ENCODE assay signal across 8 cellular contexts in genomic region chr10:103659674-103660363, GRCh38.
DNase-seq lines count a peak whose midpoint lies in the region; ATAC-seq, FAIRE-seq and TF ChIP-seq lines count a peak whose summit lies in the region.

No MANE protein-coding gene starts in this region.

- no peaks in the 10 kb centered on the region for H3K9me2 ChIP-seq in SK-N-SH

- ATAC-seq in SK-N-SH treated with all-trans-retinoic acid at 6 μM for 48 hours = peak; percentile 91
- ATAC-seq in HG02798 (IDR thresholded peaks at IDR 0.05; ENCODE audit: poor library complexity, unreplicated experiment) = peak; percentile 76
- ATAC-seq in pancreas = peak; percentile 82 to 92 (median 88)

- H3K4me1 Mint-ChIP-seq in activated naive CD4-positive, alpha-beta T cell treated with anti-CD3 and anti-CD28 coated beads, Interleukin-2, amount 10 ng/mL, durations not matched to agents 7 days and 5 days = peaks cover 21% of the 10 kb centered on the region

- intact Hi-C loops in pancreas (cut with DNase I) = no loop called here

- H3K4me2 ChIP-seq in SK-N-SH = no peak overlapping the region

- TF ChIP-seq EP300 in SK-N-SH (IDR thresholded peaks at IDR 0.05; ENCODE audit: borderline replicate concordance in 1 of 2, low read depth in 1 of 2, low read length in 1 of 2) = no peak

- 87% methylated on average over 6 of the region's 11 CpGs for WGBS in SK-N-SH (ENCODE audit: low lambda C conversion rate)
- WGBS in pancreas, 2 donors = 49 to 57% methylated on average over 11 of the region's 11 CpGs

- no peak for TF ChIP-seq RAD21 in SK-N-SH (IDR thresholded peaks at IDR 0.05; ENCODE audit: low read length)

- H3K27me3 Mint-ChIP-seq in activated naive CD4-positive, alpha-beta T cell treated with anti-CD3 and anti-CD28 coated beads, Interleukin-2, amount 10 ng/mL, durations not matched to agents 7 days and 5 days = no peaks in the 10 kb centered on the region

- no peak overlapping the region for H3K9ac ChIP-seq in SK-N-SH

- H3K4me3 ChIP-seq in SK-N-SH (ENCODE audit: low read depth in 2 of 2, low read length in 1 of 2) = no peak overlapping the region
- H3K4me3 ChIP-seq in pancreas = peak overlapping the region; percentile 14 to 59 (median 39)

- H2AFZ ChIP-seq in SK-N-SH (ENCODE audit: low read depth) = no peak overlapping the region

- POLR2A ChIA-PET in SK-N-SH (lab: Yijun Ruan, JAX) = no interaction called here

- no peaks in the 10 kb centered on the region for H4K20me1 ChIP-seq in SK-N-SH (ENCODE audit: insufficient read depth)

- H3K27me3 ChIP-seq in SK-N-SH (ENCODE audit: insufficient read depth) (no peaks in the 10 kb centered on the region), pancreas (no peaks in the 10 kb centered on the region)

- no peak overlapping the region for H3K27ac ChIP-seq in SK-N-SH (ENCODE audit: low read depth in 2 of 2, low read length in 1 of 2)
- H3K27ac ChIP-seq in pancreas = peak overlapping the region; percentile 57 to 85 (median 78)

- TF ChIP-seq CTCF in SK-N-SH (IDR thresholded peaks at IDR 0.05) = no peak
- TF ChIP-seq CTCF in pancreas (IDR thresholded peaks at IDR 0.05) = no peak

- no peaks in the 10 kb centered on the region for H3K9me3 ChIP-seq in SK-N-SH
- no peaks in the 10 kb centered on the region for H3K9me3 ChIP-seq in pancreas

- peak overlapping the region; percentile 87 for H3K4me3 Mint-ChIP-seq in activated naive CD4-positive, alpha-beta T cell treated with anti-CD3 and anti-CD28 coated beads, Interleukin-2, amount 10 ng/mL, durations not matched to agents 7 days and 5 days

- CTCF ChIA-PET in SK-N-SH (lab: Yijun Ruan, JAX) = interaction anchor here (1.0 to 2.2 kb wide), 4 partner anchors 26 to 62 kb away, joined by 3 to 6 read pairs (median 4); no protein-coding TSS in a partner anchor
- CTCF ChIA-PET in activated naive CD4-positive, alpha-beta T cell treated with anti-CD3 and anti-CD28 coated beads, Interleukin-2, amount 10 ng/mL, durations not matched to agents 7 days and 5 days (lab: Charles Lee) = interaction anchor here (1.0 to 2.7 kb wide), 7 partner anchors 17 to 54 kb away, joined by 3 to 17 read pairs (median 4); no protein-coding TSS in a partner anchor

- peaks cover 0 to 10% of the 10 kb centered on the region in 2 experiments; a peak in 1 of 4 replicates for H3K4me1 ChIP-seq in SK-N-SH (ENCODE audit: control insufficient read depth in 1 of 2, insufficient read depth in 2 of 2, low read depth in 1 of 2, low read length in 1 of 2)
- no peaks in the 10 kb centered on the region for H3K4me1 ChIP-seq in pancreas

- DNase-seq in SK-N-SH (no peak), NOMO-1 (lab: John Stamatoyannopoulos, UW; ENCODE audit: unreplicated experiment in 2 of 2) (peak; percentile 23 to 44), frontal cortex (ENCODE audit: low spot score in 2 of 2) (peak; percentile 75 to 80), pancreas (peak in 5 of 6 donors; percentile 58 to 74 (median 69)), ureter (ENCODE audit: low spot score) (peak; percentile 75)
- peak; percentile 82 for DNase-seq in activated naive CD4-positive, alpha-beta T cell treated with anti-CD3 and anti-CD28 coated beads, Interleukin-2, amount 10 ng/mL, durations not matched to agents 7 days and 5 days

- H3K36me3 Mint-ChIP-seq in activated naive CD4-positive, alpha-beta T cell treated with anti-CD3 and anti-CD28 coated beads, Interleukin-2, amount 10 ng/mL, durations not matched to agents 7 days and 5 days = peaks cover 36% of the 10 kb centered on the region

- FAIRE-seq in frontal cortex (lab: Jason Lieb, UNC) = no peak
- FAIRE-seq in pancreas (lab: Jason Lieb, UNC) = no peak

- H3K36me3 ChIP-seq in SK-N-SH (replicated peaks in 1 of 2; ENCODE audit: control insufficient read depth in 1 of 2, insufficient read depth in 2 of 2, low read length in 1 of 2) (no peaks in the 10 kb centered on the region), pancreas (no peaks in the 10 kb centered on the region)

- H3K27ac Mint-ChIP-seq in activated naive CD4-positive, alpha-beta T cell treated with anti-CD3 and anti-CD28 coated beads, Interleukin-2, amount 10 ng/mL, durations not matched to agents 7 days and 5 days = peak overlapping the region; percentile 89

- H3F3A ChIP-seq in SK-N-SH (replicated peaks; ENCODE audit: insufficient read depth) = no peaks in the 10 kb centered on the region

- peaks cover 13% of the 10 kb centered on the region for H3K9me3 Mint-ChIP-seq in activated naive CD4-positive, alpha-beta T cell treated with anti-CD3 and anti-CD28 coated beads, Interleukin-2, amount 10 ng/mL, durations not matched to agents 7 days and 5 days

- no peaks in the 10 kb centered on the region for H3K79me2 ChIP-seq in SK-N-SH (ENCODE audit: insufficient read depth)

TF ChIP-seq in SK-N-SH treated with all-trans-retinoic acid at 6 μM for 48 hours, 23 proteins besides CTCF, POLR2A, EP300 and RAD21 (continues in another document):
- TF ChIP-seq, protein P1, sequence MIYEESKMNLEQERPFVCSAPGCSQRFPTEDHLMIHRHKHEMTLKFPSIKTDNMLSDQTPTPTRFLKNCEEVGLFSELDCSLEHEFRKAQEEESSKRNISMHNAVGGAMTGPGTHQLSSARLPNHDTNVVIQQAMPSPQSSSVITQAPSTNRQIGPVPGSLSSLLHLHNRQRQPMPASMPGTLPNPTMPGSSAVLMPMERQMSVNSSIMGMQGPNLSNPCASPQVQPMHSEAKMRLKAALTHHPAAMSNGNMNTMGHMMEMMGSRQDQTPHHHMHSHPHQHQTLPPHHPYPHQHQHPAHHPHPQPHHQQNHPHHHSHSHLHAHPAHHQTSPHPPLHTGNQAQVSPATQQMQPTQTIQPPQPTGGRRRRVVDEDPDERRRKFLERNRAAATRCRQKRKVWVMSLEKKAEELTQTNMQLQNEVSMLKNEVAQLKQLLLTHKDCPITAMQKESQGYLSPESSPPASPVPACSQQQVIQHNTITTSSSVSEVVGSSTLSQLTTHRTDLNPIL (CRISPR knock-in tag; IDR thresholded peaks at IDR 0.05; ENCODE audit: low read depth) = no peak
- no peak for TF ChIP-seq CSRNP3 (CRISPR knock-in tag; IDR thresholded peaks at IDR 0.05)
- TF ChIP-seq TOX (CRISPR knock-in tag; IDR thresholded peaks at IDR 0.05; ENCODE audit: borderline replicate concordance) = no peak

TF ChIP-seq in SK-N-SH, 30 proteins besides CTCF, POLR2A, EP300 and RAD21:
- TF ChIP-seq TAF1 (IDR thresholded peaks at IDR 0.05; ENCODE audit: borderline replicate concordance, low read depth, low read length) (no peak), MXI1 (IDR thresholded peaks at IDR 0.05; ENCODE audit: low read depth, low read length) (no peak), TEAD4 (IDR thresholded peaks at IDR 0.05; ENCODE audit: borderline replicate concordance, insufficient read depth) (no peak), NRF1 (IDR thresholded peaks at IDR 0.05; ENCODE audit: low read depth, low read length) (no peak)
- TF ChIP-seq, protein P2, sequence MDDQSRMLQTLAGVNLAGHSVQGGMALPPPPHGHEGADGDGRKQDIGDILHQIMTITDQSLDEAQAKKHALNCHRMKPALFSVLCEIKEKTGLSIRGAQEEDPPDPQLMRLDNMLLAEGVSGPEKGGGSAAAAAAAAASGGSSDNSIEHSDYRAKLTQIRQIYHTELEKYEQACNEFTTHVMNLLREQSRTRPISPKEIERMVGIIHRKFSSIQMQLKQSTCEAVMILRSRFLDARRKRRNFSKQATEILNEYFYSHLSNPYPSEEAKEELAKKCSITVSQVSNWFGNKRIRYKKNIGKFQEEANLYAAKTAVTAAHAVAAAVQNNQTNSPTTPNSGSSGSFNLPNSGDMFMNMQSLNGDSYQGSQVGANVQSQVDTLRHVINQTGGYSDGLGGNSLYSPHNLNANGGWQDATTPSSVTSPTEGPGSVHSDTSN (IDR thresholded peaks at IDR 0.05) = no peak

Comparison
In these comparisons a context has a peak if more than half of its experiments do, and no peak if none do; other contexts are left out.
1. H3K27ac ChIP-seq: peak in pancreas (4 of 4); none in SK-N-SH (0 of 2).
2. H3K4me3 ChIP-seq: peak in pancreas (4 of 4); none in SK-N-SH (0 of 2).
3. Peak in every context shown above with its lines, with median percentiles within 50 percentile points of each other: ATAC-seq.